ENCODE assay signal across 8 cellular contexts in genomic region chr12:96908170-96908675, GRCh38. TPM values are rescaled to one million over a fixed set of nuclear protein-coding genes. Genes with fewer than 3 reads are reported as not detected.
DNase-seq lines count a peak whose midpoint lies in the region; ATAC-seq, FAIRE-seq and TF ChIP-seq lines count a peak whose summit lies in the region.

No MANE protein-coding gene starts in this region.

- DNase-seq in GM12864 (ENCODE audit: low read depth) (no peak), foreskin keratinocyte (no peak), small intestine (no peak), putamen (ENCODE audit: low spot score) (no peak)
- peak; percentile 67 for DNase-seq in activated CD4-positive, alpha-beta T cell treated with anti-CD3 and anti-CD28 coated beads, Interleukin-2, amount 10 ng/mL, durations not matched to agents 24 days and 14 days

- no peaks in the 10 kb centered on the region for H3K36me3 ChIP-seq in small intestine (ENCODE audit: control insufficient read depth in 2 of 2, insufficient read depth in 2 of 2, low read length in 2 of 2)

- peak overlapping the region; percentile 85 for H3K27ac ChIP-seq in foreskin keratinocyte
- peak overlapping the region; percentile 72 to 95 for H3K27ac ChIP-seq in small intestine (ENCODE audit: low read depth in 1 of 2, low read length in 1 of 2)

- peaks cover 3% of the 10 kb centered on the region for H3K4me1 ChIP-seq in foreskin keratinocyte
- H3K4me1 ChIP-seq in small intestine (ENCODE audit: control insufficient read depth in 2 of 2, insufficient read depth in 1 of 2, low read depth in 1 of 2, low read length in 1 of 2) = no peaks in the 10 kb centered on the region

- ATAC-seq in HG02884 (IDR thresholded peaks at IDR 0.05; ENCODE audit: unreplicated experiment) (peak; percentile 28), foreskin keratinocyte (peak; percentile 29), GM21825 (IDR thresholded peaks at IDR 0.05; ENCODE audit: unreplicated experiment) (no peak), HG02610 (IDR thresholded peaks at IDR 0.05; ENCODE audit: unreplicated experiment) (no peak)

- peaks cover 37% of the 10 kb centered on the region for H3K36me3 Mint-ChIP-seq in activated CD4-positive, alpha-beta T cell treated with anti-CD3 and anti-CD28 coated beads, Interleukin-2, amount 10 ng/mL, durations not matched to agents 24 days and 14 days (ENCODE audit: low read depth)

- no peaks in the 10 kb centered on the region for H3K9me3 Mint-ChIP-seq in activated CD4-positive, alpha-beta T cell treated with anti-CD3 and anti-CD28 coated beads, Interleukin-2, amount 10 ng/mL, durations not matched to agents 24 days and 14 days

- H3K4me1 Mint-ChIP-seq in activated CD4-positive, alpha-beta T cell treated with anti-CD3 and anti-CD28 coated beads, Interleukin-2, amount 10 ng/mL, durations not matched to agents 24 days and 14 days = peaks cover 46% of the 10 kb centered on the region

- no peak for FAIRE-seq in small intestine (lab: Jason Lieb, UNC)

- H3K9me3 ChIP-seq in small intestine (ENCODE audit: control insufficient read depth, low read depth) = no peaks in the 10 kb centered on the region

- intact Hi-C loops in activated CD4-positive, alpha-beta T cell treated with anti-CD3 and anti-CD28 coated beads, Interleukin-2, amount 10 ng/mL, durations not matched to agents 24 days and 14 days (cut with micrococcal nuclease) = loop anchor here (5.0 to 10.0 kb wide), 6 partner anchors 713 to 1594 kb away; partner anchors contain the start of genes AMDHD1, CCDC38, ELK3 and METAP2

- H3K4me3 Mint-ChIP-seq in activated CD4-positive, alpha-beta T cell treated with anti-CD3 and anti-CD28 coated beads, Interleukin-2, amount 10 ng/mL, durations not matched to agents 24 days and 14 days = peak overlapping the region; percentile 97

- no peaks in the 10 kb centered on the region for H3K27me3 ChIP-seq in foreskin keratinocyte
- H3K27me3 ChIP-seq in small intestine (ENCODE audit: control insufficient read depth in 2 of 2, insufficient read depth in 2 of 2, low read length in 2 of 2) = no peaks in the 10 kb centered on the region

- peak overlapping the region; percentile 95 for H3K27ac Mint-ChIP-seq in activated CD4-positive, alpha-beta T cell treated with anti-CD3 and anti-CD28 coated beads, Interleukin-2, amount 10 ng/mL, durations not matched to agents 24 days and 14 days

- WGBS in small intestine, 3 donors = 29 to 42% (median 33%) methylated on average over 8 of the region's 8 CpGs

- peaks cover 10% of the 10 kb centered on the region for H3K27me3 Mint-ChIP-seq in activated CD4-positive, alpha-beta T cell treated with anti-CD3 and anti-CD28 coated beads, Interleukin-2, amount 10 ng/mL, durations not matched to agents 24 days and 14 days

- peak overlapping the region; percentile 83 for H3K4me3 ChIP-seq in GM12864 (ENCODE audit: low read depth, low read length)
- H3K4me3 ChIP-seq in small intestine (ENCODE audit: low read depth in 1 of 2, low read length in 2 of 2) = peak overlapping the region in 1 of 2 donors; percentile 96

- TF ChIP-seq CTCF in GM12864 (IDR thresholded peaks at IDR 0.05; ENCODE audit: low read depth, low read length, missing control alignments) (no peak), foreskin keratinocyte (conservative IDR thresholded peaks at IDR 0.05) (no peak)

RNA-seq across cellular contexts. Expression of gene NEDD1, which starts 1.2 kb away (rescaled TPM):
- total RNA-seq in activated CD4-positive, alpha-beta T cell treated with anti-CD3 and anti-CD28 coated beads, Interleukin-2, amount 10 ng/mL, durations not matched to agents 24 days and 14 days = 58.8 and 62.7 TPM in 2 replicates
- total RNA-seq in foreskin keratinocyte = 42.9 and 45.5 TPM in 2 replicates
- polyA plus RNA-seq in foreskin keratinocyte (9.2 and 10.2 TPM in 2 replicates), small intestine (1 to 10 TPM; 5.4 to 8.0 (median 6.3) TPM)

Comparison
In these comparisons a context has a peak if more than half of its experiments do, and no peak if none do; other contexts are left out.
1. ATAC-seq: peak in HG02884 (single experiment) and foreskin keratinocyte (single experiment); none in GM21825 (single experiment) and HG02610 (single experiment).